ENCODE assay signal across 17 cellular contexts in the genomic region with DNA sequence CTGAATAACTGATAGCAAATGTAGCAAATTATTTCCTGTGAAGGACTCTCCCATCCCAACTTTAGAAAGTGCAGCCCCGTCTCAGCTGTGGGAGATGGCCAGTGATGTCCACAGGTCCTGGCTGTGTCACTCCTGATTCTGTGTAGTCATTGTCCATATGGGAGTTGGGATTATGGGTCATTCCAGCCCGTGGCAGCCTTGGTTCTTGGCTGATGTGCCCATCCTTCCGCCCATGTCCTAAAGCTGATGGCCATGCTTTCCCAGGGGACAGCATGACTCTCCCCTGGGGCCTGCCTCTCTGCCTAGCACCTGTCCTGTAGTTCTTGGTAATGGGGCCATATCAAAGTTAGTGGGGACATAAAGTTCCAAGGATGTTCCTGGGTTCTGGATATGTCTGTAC. TPM values are rescaled to one million over a fixed set of nuclear protein-coding genes. Genes with fewer than 3 reads are reported as not detected.
DNase-seq lines count a peak whose midpoint lies in the region; ATAC-seq and TF ChIP-seq lines count a peak whose summit lies in the region.
"Had no signal": no experiment of that assay in that cellular context is flagged by ENCODE, and none has a peak within 500 bp of the region (broad histone marks: within the 10 kb centered on the region; RNA-seq: fewer than 3 reads in every experiment).

No MANE protein-coding gene starts in this region.

- TF ChIP-seq CTCF in thyroid gland (IDR thresholded peaks at IDR 0.05) = no peak

- H3K27me3 Mint-ChIP-seq in CD4-positive, alpha-beta memory T cell = no peaks in the 10 kb centered on the region
- no peaks in the 10 kb centered on the region for H3K27me3 Mint-ChIP-seq in naive thymus-derived CD4-positive, alpha-beta T cell

- no peaks in the 10 kb centered on the region for H3K9me3 ChIP-seq in BLaER1 treated with 17β-estradiol and CSF1 and Interleukin-3, amounts not matched to agents 10 nM and 100 nM (replicated peaks in 1 of 11)
- no peaks in the 10 kb centered on the region for H3K9me3 ChIP-seq in CD4-positive, alpha-beta memory T cell (ENCODE audit: control insufficient read depth in 1 of 2, low read length in 2 of 2)
- H3K9me3 ChIP-seq in naive thymus-derived CD4-positive, alpha-beta T cell (ENCODE audit: control insufficient read depth in 2 of 3, low read length in 3 of 3) = no peaks in the 10 kb centered on the region
- no peaks in the 10 kb centered on the region for H3K9me3 ChIP-seq in thyroid gland
- H3K9me3 ChIP-seq: esophagus muscularis mucosa, psoas muscle, transverse colon had no signal

- peak overlapping the region; percentile 41 to 75 (median 63) for H3K4me2 ChIP-seq in BLaER1 treated with 17β-estradiol and CSF1 and Interleukin-3, amounts not matched to agents 10 nM and 100 nM
- H3K4me2 ChIP-seq: GM23338 had no signal

- H3K4me1 Mint-ChIP-seq in CD4-positive, alpha-beta memory T cell = peaks cover 79 to 98% (median 88%) of the 10 kb centered on the region in 4 donors
- H3K4me1 Mint-ChIP-seq in naive thymus-derived CD4-positive, alpha-beta T cell = peaks cover 63 to 98% (median 94%) of the 10 kb centered on the region in 7 donors

- H3K27ac ChIP-seq in BLaER1 treated with 17β-estradiol and CSF1 and Interleukin-3, amounts not matched to agents 10 nM and 100 nM = peak overlapping the region in 8 of 11 experiments; percentile 44 to 69 (median 60); a peak in 15 of 22 replicates
- peak overlapping the region; percentile 73 for H3K27ac ChIP-seq in CD4-positive, alpha-beta memory T cell (ENCODE audit: low read depth, low read length)
- H3K27ac ChIP-seq in naive thymus-derived CD4-positive, alpha-beta T cell (ENCODE audit: low read depth, low read length) = peak overlapping the region; percentile 89
- H3K27ac ChIP-seq in thyroid gland = peak overlapping the region in 1 of 3 donors; percentile 34
- H3K27ac ChIP-seq: esophagus muscularis mucosa, HL-60, psoas muscle, transverse colon had no signal

- H3K36me3 ChIP-seq in BLaER1 treated with 17β-estradiol and CSF1 and Interleukin-3, amounts not matched to agents 10 nM and 100 nM = no peaks in the 10 kb centered on the region; a peak in 1 of 22 replicates
- no peaks in the 10 kb centered on the region for H3K36me3 ChIP-seq in CD4-positive, alpha-beta memory T cell (ENCODE audit: insufficient read depth, low read length)
- H3K36me3 ChIP-seq in naive thymus-derived CD4-positive, alpha-beta T cell (ENCODE audit: control insufficient read depth in 2 of 3, insufficient read depth in 3 of 3, low read length in 3 of 3) = no peaks in the 10 kb centered on the region
- H3K36me3 ChIP-seq in thyroid gland = no peaks in the 10 kb centered on the region
- H3K36me3 ChIP-seq: esophagus muscularis mucosa, transverse colon had no signal

- H3K9me3 Mint-ChIP-seq in CD4-positive, alpha-beta memory T cell = peaks cover 0 to 2% (median 0%) of the 10 kb centered on the region in 8 donors
- no peaks in the 10 kb centered on the region for H3K9me3 Mint-ChIP-seq in naive thymus-derived CD4-positive, alpha-beta T cell
- H3K9me3 Mint-ChIP-seq: GM23338, nephron had no signal

- H3K36me3 Mint-ChIP-seq in CD4-positive, alpha-beta memory T cell = peaks cover 20 to 32% of the 10 kb centered on the region in 2 donors
- peaks cover 0 to 33% (median 6%) of the 10 kb centered on the region in 5 donors for H3K36me3 Mint-ChIP-seq in naive thymus-derived CD4-positive, alpha-beta T cell

- H3K27ac Mint-ChIP-seq in CD4-positive, alpha-beta memory T cell = peak overlapping the region; percentile 98 to 99 (median 99)
- peak overlapping the region; percentile 91 to 100 (median 98) for H3K27ac Mint-ChIP-seq in naive thymus-derived CD4-positive, alpha-beta T cell
- H3K27ac Mint-ChIP-seq: GM23338 had no signal

- H3K4me3 Mint-ChIP-seq in CD4-positive, alpha-beta memory T cell = peak overlapping the region; percentile 68 to 92 (median 86)
- H3K4me3 Mint-ChIP-seq in naive thymus-derived CD4-positive, alpha-beta T cell = peak overlapping the region; percentile 79 to 85 (median 82)
- H3K4me3 Mint-ChIP-seq: GM23338, nephron had no signal

- CTCF ChIA-PET in CD4-positive, alpha-beta memory T cell (lab: Charles Lee; ENCODE audit: partially characterized antibody) = interaction anchor here (1.7 to 14.2 kb wide), 5 partner anchors 8 to 37 kb away, joined by 4 to 310 read pairs (median 25); no protein-coding TSS in a partner anchor
- CTCF ChIA-PET in naive thymus-derived CD4-positive, alpha-beta T cell (lab: Charles Lee) = interaction anchor here (0.9 to 2.9 kb wide), 4 partner anchors 9 to 37 kb away, joined by 3 to 18 read pairs (median 4); no protein-coding TSS in a partner anchor

- peaks cover 28 to 89% (median 47%) of the 10 kb centered on the region in 10 experiments for H3K4me1 ChIP-seq in BLaER1 treated with 17β-estradiol and CSF1 and Interleukin-3, amounts not matched to agents 10 nM and 100 nM
- peaks cover 100% of the 10 kb centered on the region for H3K4me1 ChIP-seq in CD4-positive, alpha-beta memory T cell (ENCODE audit: insufficient read depth, low read length)
- H3K4me1 ChIP-seq in naive thymus-derived CD4-positive, alpha-beta T cell (ENCODE audit: control insufficient read depth in 2 of 2, insufficient read depth in 2 of 2, low read length in 2 of 2) = peaks cover 88 to 93% of the 10 kb centered on the region in 2 donors
- H3K4me1 ChIP-seq in thyroid gland = peaks cover 11 to 37% of the 10 kb centered on the region in 2 donors
- H3K4me1 ChIP-seq: psoas muscle had no signal

- H4K20me1 ChIP-seq in BLaER1 treated with 17β-estradiol and CSF1 and Interleukin-3, amounts not matched to agents 10 nM and 100 nM = no peaks in the 10 kb centered on the region

- ATAC-seq in naive thymus-derived CD4-positive, alpha-beta T cell = no peak
- ATAC-seq: GM23338, K562, psoas muscle had no signal

- no peaks in the 10 kb centered on the region for H3K27me3 ChIP-seq in BLaER1 treated with 17β-estradiol and CSF1 and Interleukin-3, amounts not matched to agents 10 nM and 100 nM
- H3K27me3 ChIP-seq in CD4-positive, alpha-beta memory T cell (ENCODE audit: insufficient read depth, low read length) = no peaks in the 10 kb centered on the region
- no peaks in the 10 kb centered on the region for H3K27me3 ChIP-seq in naive thymus-derived CD4-positive, alpha-beta T cell (ENCODE audit: control insufficient read depth in 2 of 2, insufficient read depth in 2 of 2, low read length in 2 of 2)
- no peaks in the 10 kb centered on the region for H3K27me3 ChIP-seq in thyroid gland
- H3K27me3 ChIP-seq: esophagus muscularis mucosa, transverse colon had no signal

- intact Hi-C loops in CD4-positive, alpha-beta memory T cell (cut with micrococcal nuclease) = loop anchor here (1.0 to 5.0 kb wide), 2 partner anchors 11 to 378 kb away; partner anchors contain the start of gene MIPEP
- intact Hi-C loops in naive thymus-derived CD4-positive, alpha-beta T cell (cut with micrococcal nuclease) = loop anchor here (1.0 to 10.0 kb wide), 7 partner anchors 9 to 657 kb away; partner anchors contain the start of gene MIPEP (in 1 of the 2)
- intact Hi-C loops in thyroid gland (cut with DNase I) = no loop called here

- WGBS in thyroid gland, 2 donors = 95 to 100% methylated on average over 3 of the region's 3 CpGs

- TF ChIP-seq POLR2A in thyroid gland (IDR thresholded peaks at IDR 0.05) = no peak

- POLR2A ChIA-PET in CD4-positive, alpha-beta memory T cell (lab: Charles Lee; ENCODE audit: partially characterized antibody) = interaction anchor here (1.1 to 35.7 kb wide), 5 partner anchors 6 to 41 kb away, joined by 3 to 1361 read pairs (median 5); no protein-coding TSS in a partner anchor
- POLR2A ChIA-PET in naive thymus-derived CD4-positive, alpha-beta T cell (lab: Charles Lee) = interaction anchor here (0.6 to 20.5 kb wide), 6 partner anchors 4 to 497 kb away, joined by 3 to 637 read pairs (median 5); no protein-coding TSS in a partner anchor

- peak overlapping the region in 1 of 11 experiments; percentile 8; a peak in 1 of 22 replicates for H3K9ac ChIP-seq in BLaER1 treated with 17β-estradiol and CSF1 and Interleukin-3, amounts not matched to agents 10 nM and 100 nM

- DNase-seq in CD4-positive, alpha-beta memory T cell = no peak
- DNase-seq in activated T-cell treated with anti-CD3 and anti-CD28 coated beads, Interleukin-2, amount 50 U/mL, for 48 hours = peak; percentile 17 to 18
- peak in 1 of 9 donors; percentile 16 for DNase-seq in naive thymus-derived CD4-positive, alpha-beta T cell
- DNase-seq in thyroid gland (no peak), NCI-H2227 treated with DMSO at 0.1 percent for 48 hours (lab: John Stamatoyannopoulos, UW) (no peak), NCI-H1092 treated with DMSO at 0.1 percent for 48 hours (lab: John Stamatoyannopoulos, UW) (no peak)
- DNase-seq: DMS153, psoas muscle had no signal

- no peak overlapping the region for H3K4me3 ChIP-seq in BLaER1 treated with 17β-estradiol and CSF1 and Interleukin-3, amounts not matched to agents 10 nM and 100 nM
- peak overlapping the region in 1 of 2 donors; percentile 39 for H3K4me3 ChIP-seq in CD4-positive, alpha-beta memory T cell (ENCODE audit: low read length in 2 of 2)
- H3K4me3 ChIP-seq in naive thymus-derived CD4-positive, alpha-beta T cell (ENCODE audit: low read length) = peak overlapping the region; percentile 28
- H3K4me3 ChIP-seq in thyroid gland (replicated peaks in 1 of 3) = no peak overlapping the region
- H3K4me3 ChIP-seq: esophagus muscularis mucosa, GM23338, K562, psoas muscle, transverse colon had no signal

RNA-seq across cellular contexts. Expression of gene C1QTNF9, which starts 43.9 kb away (rescaled TPM):
- not detected for total RNA-seq in CD4-positive, alpha-beta memory T cell
- not detected for polyA plus RNA-seq in CD4-positive, alpha-beta memory T cell
- total RNA-seq in naive thymus-derived CD4-positive, alpha-beta T cell = under 1 TPM in 1 of 5 experiments, not detected in 4; 0.19 TPM
- not detected for polyA plus RNA-seq in naive thymus-derived CD4-positive, alpha-beta T cell
- not detected for total RNA-seq in thyroid gland
- total RNA-seq: glomerular endothelial cell, GM23338, K562, lung microvascular endothelial cell had no signal
- polyA plus RNA-seq: GM23338, K562 had no signal

Comparison
In these comparisons a context has a peak if more than half of its experiments do, and no peak if none do; other contexts are left out.
1. DNase-seq: peak in activated T-cell treated with anti-CD3 and anti-CD28 coated beads, Interleukin-2, amount 50 U/mL, for 48 hours (2 of 2); none in CD4-positive, alpha-beta memory T cell (0 of 5), thyroid gland (0 of 2), NCI-H2227 treated with DMSO at 0.1 percent for 48 hours (single experiment) and NCI-H1092 treated with DMSO at 0.1 percent for 48 hours (single experiment).